Comparison of ENCODE assay signal across 2 cellular contexts in genomic region chr11:32440920-32441319, GRCh38.
TF ChIP-seq lines count a peak whose summit lies in the region.

No MANE protein-coding gene starts in this region.

TF ChIP-seq in GM23338, 12 proteins besides CTCF, POLR2A, EP300 and RAD21 (continued from another document):
- TF ChIP-seq ETS1 (IDR thresholded peaks at IDR 0.05) (no peak), STAT1 (IDR thresholded peaks at IDR 0.05; ENCODE audit: unreplicated experiment) (no peak)

TF ChIP-seq in K562, 482 proteins besides CTCF, POLR2A, EP300 and RAD21:
- TF ChIP-seq, protein P1, sequence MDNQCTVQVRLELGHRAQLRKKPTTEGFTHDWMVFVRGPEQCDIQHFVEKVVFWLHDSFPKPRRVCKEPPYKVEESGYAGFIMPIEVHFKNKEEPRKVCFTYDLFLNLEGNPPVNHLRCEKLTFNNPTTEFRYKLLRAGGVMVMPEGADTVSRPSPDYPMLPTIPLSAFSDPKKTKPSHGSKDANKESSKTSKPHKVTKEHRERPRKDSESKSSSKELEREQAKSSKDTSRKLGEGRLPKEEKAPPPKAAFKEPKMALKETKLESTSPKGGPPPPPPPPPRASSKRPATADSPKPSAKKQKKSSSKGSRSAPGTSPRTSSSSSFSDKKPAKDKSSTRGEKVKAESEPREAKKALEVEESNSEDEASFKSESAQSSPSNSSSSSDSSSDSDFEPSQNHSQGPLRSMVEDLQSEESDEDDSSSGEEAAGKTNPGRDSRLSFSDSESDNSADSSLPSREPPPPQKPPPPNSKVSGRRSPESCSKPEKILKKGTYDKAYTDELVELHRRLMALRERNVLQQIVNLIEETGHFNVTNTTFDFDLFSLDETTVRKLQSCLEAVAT (IDR thresholded peaks at IDR 0.05) = no peak
- TF ChIP-seq NCOA1 (IDR thresholded peaks at IDR 0.05; ENCODE audit: low read depth) (no peak), CGGBP1 (CRISPR knock-in tag; IDR thresholded peaks at IDR 0.05) (no peak), TCF7L2 (IDR thresholded peaks at IDR 0.05; ENCODE audit: low read depth, low read length) (no peak), FOXP1 (CRISPR knock-in tag; IDR thresholded peaks at IDR 0.05) (no peak), NR2C1 (IDR thresholded peaks at IDR 0.05) (no peak), NR2C1 (tag; IDR thresholded peaks at IDR 0.05) (no peak), MNT (conservative IDR thresholded peaks at IDR 0.05) (no peak), XRCC5 (IDR thresholded peaks at IDR 0.05; ENCODE audit: low read depth, low read length) (no peak), TOE1 (IDR thresholded peaks at IDR 0.05; ENCODE audit: borderline replicate concordance) (no peak), TOE1 (CRISPR knock-in tag; IDR thresholded peaks at IDR 0.05; ENCODE audit: borderline replicate concordance, low read depth) (no peak), SP1 (CRISPR knock-in tag; IDR thresholded peaks at IDR 0.05) (no peak)
- TF ChIP-seq, protein P2, sequence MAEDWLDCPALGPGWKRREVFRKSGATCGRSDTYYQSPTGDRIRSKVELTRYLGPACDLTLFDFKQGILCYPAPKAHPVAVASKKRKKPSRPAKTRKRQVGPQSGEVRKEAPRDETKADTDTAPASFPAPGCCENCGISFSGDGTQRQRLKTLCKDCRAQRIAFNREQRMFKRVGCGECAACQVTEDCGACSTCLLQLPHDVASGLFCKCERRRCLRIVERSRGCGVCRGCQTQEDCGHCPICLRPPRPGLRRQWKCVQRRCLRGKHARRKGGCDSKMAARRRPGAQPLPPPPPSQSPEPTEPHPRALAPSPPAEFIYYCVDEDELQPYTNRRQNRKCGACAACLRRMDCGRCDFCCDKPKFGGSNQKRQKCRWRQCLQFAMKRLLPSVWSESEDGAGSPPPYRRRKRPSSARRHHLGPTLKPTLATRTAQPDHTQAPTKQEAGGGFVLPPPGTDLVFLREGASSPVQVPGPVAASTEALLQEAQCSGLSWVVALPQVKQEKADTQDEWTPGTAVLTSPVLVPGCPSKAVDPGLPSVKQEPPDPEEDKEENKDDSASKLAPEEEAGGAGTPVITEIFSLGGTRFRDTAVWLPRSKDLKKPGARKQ (CRISPR knock-in tag; IDR thresholded peaks at IDR 0.05) = no peak
- TF ChIP-seq, protein P3, sequence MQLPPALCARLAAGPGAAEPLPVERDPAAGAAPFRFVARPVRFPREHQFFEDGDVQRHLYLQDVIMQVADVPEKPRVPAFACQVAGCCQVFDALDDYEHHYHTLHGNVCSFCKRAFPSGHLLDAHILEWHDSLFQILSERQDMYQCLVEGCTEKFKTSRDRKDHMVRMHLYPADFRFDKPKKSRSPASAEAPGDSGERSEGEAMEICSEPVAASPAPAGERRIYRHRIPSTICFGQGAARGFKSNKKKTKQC (CRISPR knock-in tag; IDR thresholded peaks at IDR 0.05) = no peak
- TF ChIP-seq, protein P4, sequence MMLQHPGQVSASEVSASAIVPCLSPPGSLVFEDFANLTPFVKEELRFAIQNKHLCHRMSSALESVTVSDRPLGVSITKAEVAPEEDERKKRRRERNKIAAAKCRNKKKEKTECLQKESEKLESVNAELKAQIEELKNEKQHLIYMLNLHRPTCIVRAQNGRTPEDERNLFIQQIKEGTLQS (IDR thresholded peaks at IDR 0.05) = no peak
- TF ChIP-seq, protein P4 (CRISPR knock-in tag; conservative IDR thresholded peaks at IDR 0.05) = no peak
